ENCODE assay signal across 7 cellular contexts in genomic region chr1:148049113-148049491, GRCh38.
DNase-seq lines count a peak whose midpoint lies in the region; ATAC-seq and TF ChIP-seq lines count a peak whose summit lies in the region.
"Not testable (repeated sequence)": the region's sequence is repeated elsewhere in the genome, so short reads cannot be mapped to it uniquely, and the experiment has no call there.

No MANE protein-coding gene starts in this region.

- not testable (repeated sequence) for H3K36me3 Mint-ChIP-seq in activated naive CD4-positive, alpha-beta T cell treated with anti-CD3 and anti-CD28 coated beads, Interleukin-2, amount 50 U/mL, for 24 hours; natural killer cell

- TF ChIP-seq CTCF in HFF-Myc (IDR thresholded peaks at IDR 0.05; ENCODE audit: low read depth, low read length, missing control alignments); dorsolateral prefrontal cortex (IDR thresholded peaks at IDR 0.05 in 54 of 56, conservative IDR thresholded peaks at IDR 0.05 in 2 of 56; ENCODE audit: low read depth in 1 of 56, partially characterized antibody in 56 of 56); natural killer cell (IDR thresholded peaks at IDR 0.05): not testable (repeated sequence)

- H3K27me3 Mint-ChIP-seq in activated naive CD4-positive, alpha-beta T cell treated with anti-CD3 and anti-CD28 coated beads, Interleukin-2, amount 50 U/mL, for 24 hours; natural killer cell (ENCODE audit: low read depth in 2 of 2): not testable (repeated sequence)

- intact Hi-C loops in dorsolateral prefrontal cortex (cut with DNase I); right cardiac atrium (cut with DNase I); natural killer cell (cut with micrococcal nuclease): not testable (repeated sequence)

- not testable (repeated sequence) for H3K9me3 Mint-ChIP-seq in activated naive CD4-positive, alpha-beta T cell treated with anti-CD3 and anti-CD28 coated beads, Interleukin-2, amount 50 U/mL, for 24 hours; natural killer cell

- H3K27me3 ChIP-seq in dorsolateral prefrontal cortex; right cardiac atrium (ENCODE audit: control insufficient read depth, insufficient read depth): not testable (repeated sequence)

- not testable (repeated sequence) for H3K4me1 Mint-ChIP-seq in activated naive CD4-positive, alpha-beta T cell treated with anti-CD3 and anti-CD28 coated beads, Interleukin-2, amount 50 U/mL, for 24 hours; natural killer cell

- H3K9me3 ChIP-seq in right cardiac atrium (ENCODE audit: control insufficient read depth, low read length) = not testable (repeated sequence)

- H3K4me3 Mint-ChIP-seq in activated naive CD4-positive, alpha-beta T cell treated with anti-CD3 and anti-CD28 coated beads, Interleukin-2, amount 50 U/mL, for 24 hours = peak overlapping the region; percentile 84
- H3K4me3 Mint-ChIP-seq in natural killer cell = peak overlapping the region; percentile 58

- DNase-seq in HFF-Myc (ENCODE audit: extremely low read depth, low read depth); natural killer cell: not testable (repeated sequence)
- peak; percentile 25 to 50 for DNase-seq in activated CD4-positive, alpha-beta T cell treated with anti-CD3 and anti-CD28 coated beads, Interleukin-2, amount 50 U/mL, for 48 hours
- peak in 1 of 10 donors; percentile 15 for DNase-seq in dorsolateral prefrontal cortex
- peak; percentile 13 to 52 (median 36) for DNase-seq in right cardiac atrium
- DNase-seq in stimulated activated CD4-positive, alpha-beta T cell treated with anti-CD3 and anti-CD28 coated beads, Interleukin-1b, Interleukin-23, amount 100 ng/mL, for 48 hours = peak; percentile 14

- H3K4me1 ChIP-seq in right cardiac atrium (ENCODE audit: control insufficient read depth, insufficient read depth, low read length) = not testable (repeated sequence)

- H3K27ac ChIP-seq in dorsolateral prefrontal cortex = peak overlapping the region in 6 of 59 donors; percentile 22 to 53 (median 37)
- not testable (repeated sequence) for H3K27ac ChIP-seq in right cardiac atrium (ENCODE audit: low read length)

- H3K4me3 ChIP-seq in HFF-Myc (replicated peaks; ENCODE audit: low read depth, low read length) (peak overlapping the region; percentile 22), dorsolateral prefrontal cortex (peak overlapping the region in 58 of 59 donors; percentile 10 to 64 (median 43)), right cardiac atrium (ENCODE audit: low read length) (peak overlapping the region; percentile 40)

- ATAC-seq in right cardiac atrium = peak in 1 of 2 donors; percentile 55
- not testable (repeated sequence) for ATAC-seq in natural killer cell

- H3K27ac Mint-ChIP-seq in activated naive CD4-positive, alpha-beta T cell treated with anti-CD3 and anti-CD28 coated beads, Interleukin-2, amount 50 U/mL, for 24 hours; natural killer cell: not testable (repeated sequence)

- WGBS in right cardiac atrium = 2% methylated on average over 25 of the region's 25 CpGs
